Comparison of ENCODE assay signal across 13 cellular contexts in genomic region chr6:35238843-35239289, GRCh38. TPM values are rescaled to one million over a fixed set of nuclear protein-coding genes. Genes with fewer than 3 reads are reported as not detected.
DNase-seq lines count a peak whose midpoint lies in the region; ATAC-seq and TF ChIP-seq lines count a peak whose summit lies in the region.
"Had no signal": no experiment of that assay in that cellular context is flagged by ENCODE, and none has a peak within 500 bp of the region (broad histone marks: within the 10 kb centered on the region; RNA-seq: fewer than 3 reads in every experiment).

No MANE protein-coding gene starts in this region.

- H3K4me1 ChIP-seq in thoracic aorta (ENCODE audit: control insufficient read depth in 1 of 2, low read depth in 2 of 2) (peaks cover 17 to 61% of the 10 kb centered on the region in 2 donors), colonic mucosa (no peaks in the 10 kb centered on the region)
- H3K4me1 ChIP-seq: suprapubic skin had no signal

- H3K4me3 ChIP-seq in thoracic aorta: peak overlapping the region; percentile 34
- no peak overlapping the region for H3K4me3 ChIP-seq in colonic mucosa
- no peak overlapping the region for H3K4me3 ChIP-seq in brain microvascular endothelial cell (ENCODE audit: low read depth, low read length)
- H3K4me3 ChIP-seq: suprapubic skin had no signal

- H3K27ac ChIP-seq in thoracic aorta (peak overlapping the region; percentile 84 to 86), colonic mucosa (no peak overlapping the region), brain microvascular endothelial cell (no peak overlapping the region)
- H3K27ac ChIP-seq: 22Rv1, suprapubic skin had no signal

- no peak overlapping the region for H3K9ac ChIP-seq in colonic mucosa (ENCODE audit: low read depth in 2 of 2, low read length in 2 of 2)

- no peaks in the 10 kb centered on the region for H3K27me3 ChIP-seq in thoracic aorta (replicated peaks; ENCODE audit: insufficient read depth)
- no peaks in the 10 kb centered on the region for H3K27me3 ChIP-seq in colonic mucosa
- H3K27me3 ChIP-seq in brain microvascular endothelial cell (replicated peaks): no peaks in the 10 kb centered on the region
- H3K27me3 ChIP-seq: suprapubic skin had no signal

- intact Hi-C loops in colonic mucosa (cut with DNase I): no loop called here

- TF ChIP-seq CTCF in thoracic aorta (IDR thresholded peaks at IDR 0.05): no peak
- TF ChIP-seq CTCF in glutamatergic neuron (IDR thresholded peaks at IDR 0.05; ENCODE audit: partially characterized antibody, unreplicated experiment): no peak
- no peak for TF ChIP-seq CTCF in colonic mucosa (IDR thresholded peaks at IDR 0.05)
- no peak for TF ChIP-seq CTCF in brain microvascular endothelial cell (IDR thresholded peaks at IDR 0.05; ENCODE audit: low read depth, low read length, missing control alignments)

- H3K36me3 ChIP-seq in thoracic aorta (peaks cover 42% of the 10 kb centered on the region), colonic mucosa (no peaks in the 10 kb centered on the region), brain microvascular endothelial cell (replicated peaks) (peaks cover 9% of the 10 kb centered on the region)

- H3K9me3 Mint-ChIP-seq in glutamatergic neuron (ENCODE audit: unreplicated experiment): peaks cover 4% of the 10 kb centered on the region
- H3K9me3 Mint-ChIP-seq: CD8-positive, alpha-beta memory T cell had no signal

- ATAC-seq in thoracic aorta (ENCODE audit: insufficient number of reproducible peaks, low FRiP score, low read depth): peak; percentile 22

- peaks cover 17% of the 10 kb centered on the region for H3K4me1 Mint-ChIP-seq in glutamatergic neuron (ENCODE audit: low read depth, unreplicated experiment)
- H3K4me1 Mint-ChIP-seq: activated naive CD8-positive, alpha-beta T cell treated with anti-CD3 and anti-CD28 coated beads for 36 hours had no signal

- H3K4me3 Mint-ChIP-seq in glutamatergic neuron (ENCODE audit: unreplicated experiment): no peak overlapping the region
- H3K4me3 Mint-ChIP-seq: activated naive CD8-positive, alpha-beta T cell treated with anti-CD3 and anti-CD28 coated beads for 36 hours; CD8-positive, alpha-beta memory T cell; memory B cell had no signal

- peaks cover 9% of the 10 kb centered on the region for H3K27me3 Mint-ChIP-seq in glutamatergic neuron (ENCODE audit: unreplicated experiment)
- H3K27me3 Mint-ChIP-seq: activated naive CD8-positive, alpha-beta T cell treated with anti-CD3 and anti-CD28 coated beads for 36 hours had no signal

- H3K27ac Mint-ChIP-seq in glutamatergic neuron (ENCODE audit: unreplicated experiment): no peak overlapping the region
- H3K27ac Mint-ChIP-seq: activated naive CD8-positive, alpha-beta T cell treated with anti-CD3 and anti-CD28 coated beads for 36 hours; memory B cell had no signal

- DNase-seq in NCI-H1092 treated with DMSO at 0.1 percent for 48 hours (lab: John Stamatoyannopoulos, UW) (peak; percentile 7), NCI-H1092 (lab: John Stamatoyannopoulos, UW) (no peak), dermis microvascular lymphatic vessel endothelial cell (ENCODE audit: low read depth in 2 of 2) (peak; percentile 87 to 96), left kidney (ENCODE audit: low read depth, low spot score) (peak; percentile 46), thoracic aorta (ENCODE audit: low spot score) (peak; percentile 49), glutamatergic neuron (no peak), colonic mucosa (no peak), brain microvascular endothelial cell (no peak)
- DNase-seq: activated naive CD8-positive, alpha-beta T cell treated with anti-CD3 and anti-CD28 coated beads for 36 hours; CD8-positive, alpha-beta memory T cell had no signal

- no peaks in the 10 kb centered on the region for H3K9me3 ChIP-seq in thoracic aorta
- H3K9me3 ChIP-seq in colonic mucosa: no peaks in the 10 kb centered on the region
- H3K9me3 ChIP-seq: suprapubic skin had no signal

- H3K36me3 Mint-ChIP-seq in glutamatergic neuron (ENCODE audit: unreplicated experiment): peaks cover 12% of the 10 kb centered on the region

- in situ Hi-C loops in brain microvascular endothelial cell (cut with HindIII; ENCODE audit: low pct_ligation_motif_present, low sequenced_read_pairs): loop anchor here (25.0 kb wide), 2 partner anchors 102 to 252 kb away; partner anchors contain the start of gene TCP11

RNA-seq across cellular contexts. Expression of gene ZNF76, which starts 20.7 kb away (rescaled TPM):
- total RNA-seq in dermis microvascular lymphatic vessel endothelial cell (15.7 and 23.9 TPM in 2 replicates), thoracic aorta (10 to 100 TPM; 46.8 to 47.0 TPM), glutamatergic neuron (ENCODE audit: unreplicated experiment) (38.3 TPM), colonic mucosa (10 to 100 TPM; 20.3 to 33.8 TPM)

RNA-seq across cellular contexts. Expression of gene SCUBE3, which starts 25.1 kb away (rescaled TPM):
- total RNA-seq in dermis microvascular lymphatic vessel endothelial cell (0.26 and 0.76 TPM in 2 replicates), thoracic aorta (100 to 1,000 TPM in 1 of 2 donors, 10 to 100 TPM in 1; 75.6 to 101 TPM), glutamatergic neuron (ENCODE audit: unreplicated experiment) (0.25 TPM), colonic mucosa (under 1 TPM; 0.20 to 0.74 TPM)
- total RNA-seq: activated naive CD8-positive, alpha-beta T cell treated with anti-CD3 and anti-CD28 coated beads for 36 hours had no signal

RNA-seq across cellular contexts. Expression of gene DEF6, which starts 58.8 kb away (rescaled TPM):
- total RNA-seq in dermis microvascular lymphatic vessel endothelial cell: 0.51 and 0.63 TPM in 2 replicates
- 1 to 10 TPM; 7.6 to 9.1 TPM for total RNA-seq in thoracic aorta
- 1.8 TPM for total RNA-seq in glutamatergic neuron (ENCODE audit: unreplicated experiment)
- 10 to 100 TPM in 1 of 2 donors, 1 to 10 TPM in 1; 8.1 to 12.5 TPM for total RNA-seq in colonic mucosa

Comparison
In these comparisons a context has a peak if more than half of its experiments do, and no peak if none do; other contexts are left out.
1. DNase-seq: peak in NCI-H1092 treated with DMSO at 0.1 percent for 48 hours (single experiment), dermis microvascular lymphatic vessel endothelial cell (2 of 2), left kidney (single experiment) and thoracic aorta (single experiment); none in NCI-H1092 (single experiment), glutamatergic neuron (single experiment), colonic mucosa (single experiment) and brain microvascular endothelial cell (single experiment).
2. H3K27ac ChIP-seq: peak in thoracic aorta (2 of 2); none in colonic mucosa (single experiment) and brain microvascular endothelial cell (single experiment).
3. RNA of gene SCUBE3, which starts 25.1 kb away (total RNA-seq): 75.6 to 101 TPM in thoracic aorta; 0.20 to 0.74 TPM in colonic mucosa, 0.26 to 0.76 TPM in dermis microvascular lymphatic vessel endothelial cell and 0.25 TPM in glutamatergic neuron (single experiment); every median in the first group is over 10 times any median in the second.